Comparison of ENCODE assay signal across 22 cellular contexts in the genomic region with DNA sequence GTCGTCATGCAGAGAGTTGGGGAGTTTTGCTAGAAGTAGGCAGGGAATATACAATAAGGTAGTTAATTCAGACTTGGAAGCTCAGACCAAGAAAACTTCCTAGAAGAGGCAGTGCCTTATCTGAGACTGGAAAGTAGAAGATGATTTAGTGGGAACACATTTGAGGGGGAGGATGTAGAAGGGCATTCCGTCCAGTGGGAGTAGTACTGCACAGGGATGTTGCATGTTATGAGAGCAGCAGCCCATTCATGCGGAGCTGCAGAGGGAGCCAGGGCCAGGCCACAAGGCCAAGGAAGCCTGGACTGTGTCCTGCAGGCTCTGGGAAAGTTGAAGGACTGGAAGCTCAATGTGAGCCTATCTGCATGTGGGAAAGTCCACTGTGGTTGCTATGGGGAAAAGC.
"Had no signal": no experiment of that assay in that cellular context is flagged by ENCODE, and none has a peak within 500 bp of the region (broad histone marks: within the 10 kb centered on the region; RNA-seq: fewer than 3 reads in every experiment).

No MANE protein-coding gene starts in this region.

- H3K27me3 Mint-ChIP-seq: IgD-negative memory B cell had no signal

- H3K4me1 Mint-ChIP-seq: IgD-negative memory B cell had no signal

- H3K27ac Mint-ChIP-seq: IgD-negative memory B cell had no signal

- FAIRE-seq: HTR-8/SVneo, K562, RCC 7860 had no signal

- ATAC-seq: K562 had no signal

- DNase-seq: Kasumi-1, MM.1S, NCI-H1092 treated with DMSO at 0.1 percent for 48 hours, NCI-H1417, NCI-H1436 treated with DMSO at 0.1 percent for 48 hours, NCI-H1694, NCI-H187 treated with DMSO at 0.1 percent for 48 hours, NCI-H2029 treated with DMSO at 0.1 percent for 48 hours, NCI-H2107, NCI-H2227 treated with DMSO at 0.1 percent for 48 hours, NCI-H446, NCI-H510A, NCI-H524 treated with DMSO at 0.1 percent for 48 hours, NCI-H69, NCI-H774, Right ventricle myocardium superior, RPMI8226, SIG-M5 had no signal
